22 cellular contexts compared by ENCODE assay signal in the genomic region with DNA sequence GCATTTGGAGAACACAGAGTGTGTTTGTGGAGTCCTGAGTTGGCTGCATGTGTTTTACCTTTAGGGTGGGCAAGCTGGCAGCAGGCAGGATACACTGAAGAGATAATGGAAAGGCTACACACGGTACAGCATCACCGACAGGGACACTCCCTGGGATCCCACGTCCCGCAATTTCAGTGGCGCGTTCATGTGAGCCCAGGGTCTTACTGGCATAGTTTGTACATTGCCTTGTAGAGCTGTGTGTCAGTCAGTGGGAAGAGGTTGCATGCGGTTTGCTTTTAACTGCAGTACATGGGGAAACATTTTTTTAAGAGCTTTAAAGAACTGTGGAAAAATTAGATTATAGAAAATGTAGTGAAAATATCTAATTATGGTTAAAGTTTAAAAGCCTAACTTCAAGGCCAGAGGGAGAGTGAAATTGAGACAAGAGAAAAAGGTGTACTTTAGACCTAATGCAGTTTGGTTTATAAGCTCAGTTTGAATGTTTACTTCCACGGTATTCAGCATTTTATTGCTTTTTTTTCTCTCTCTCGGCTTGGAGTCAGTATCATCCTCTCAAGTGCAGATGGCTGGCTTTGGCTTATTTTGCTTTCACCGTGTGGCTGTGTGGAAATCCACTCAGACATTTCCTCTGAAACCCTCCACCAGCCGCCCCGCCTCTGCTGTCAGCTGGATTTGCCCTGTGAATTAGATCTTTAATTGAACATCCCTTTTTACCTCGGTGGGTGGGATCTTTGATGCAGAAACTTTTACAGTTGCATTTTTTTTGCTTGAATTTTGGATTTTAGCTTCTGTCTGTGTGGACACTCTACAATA.
"Had no signal": no experiment of that assay in that cellular context is flagged by ENCODE, and none has a peak within 500 bp of the region (broad histone marks: within the 10 kb centered on the region; RNA-seq: fewer than 3 reads in every experiment).

No MANE protein-coding gene starts in this region.

- ATAC-seq: activated CD4-positive, CD25-positive, alpha-beta regulatory T cell treated with anti-CD3 and anti-CD28 coated beads, Interleukin-2, amount 50 U/mL, for 24 hours; gastrocnemius medialis; heart left ventricle; pancreas; stimulated activated naive B cell treated with anti-CD40 and anti-IgM and Interleukin-4, amounts not matched to agents 10 μg/mL and 1 μg/mL and 100 μg/mL, for 72 hours had no signal

- H3K27ac Mint-ChIP-seq: activated CD4-positive, alpha-beta T cell treated with anti-CD3 and anti-CD28 coated beads, Interleukin-2, amount 10 ng/mL, durations not matched to agents 7 days and 5 days; immature natural killer cell; memory B cell; naive B cell; stimulated activated naive B cell treated with anti-CD40 and anti-IgM and Interleukin-4, amounts not matched to agents 10 μg/mL and 1 μg/mL and 100 μg/mL, for 72 hours had no signal

- H3K27me3 ChIP-seq: ascending aorta, gastrocnemius medialis, heart left ventricle, neural progenitor cell, pancreas had no signal

- H3K36me3 Mint-ChIP-seq: immature natural killer cell; memory B cell; naive B cell; neural progenitor cell; stimulated activated naive B cell treated with anti-CD40 and anti-IgM and Interleukin-4, amounts not matched to agents 10 μg/mL and 1 μg/mL and 100 μg/mL, for 72 hours had no signal

- H3K27ac ChIP-seq: ascending aorta, coronary artery, gastrocnemius medialis, heart left ventricle, neural progenitor cell, pancreas, thoracic aorta had no signal

- H3K4me2 ChIP-seq: neural progenitor cell had no signal

- H3K36me3 ChIP-seq: ascending aorta, gastrocnemius medialis, heart left ventricle, neural progenitor cell, pancreas, thoracic aorta had no signal

- H3K4me3 ChIP-seq: ascending aorta, coronary artery, gastrocnemius medialis, heart left ventricle, neural progenitor cell, pancreas, thoracic aorta had no signal

- DNase-seq: activated CD4-positive, alpha-beta T cell treated with anti-CD3 and anti-CD28 coated beads, Interleukin-2, amount 10 ng/mL, durations not matched to agents 7 days and 5 days; activated CD8-positive, alpha-beta memory T cell treated with anti-CD3 and anti-CD28 coated beads for 24 hours; activated CD8-positive, alpha-beta memory T cell treated with anti-CD3 and anti-CD28 coated beads, Interleukin-2, amount 50 U/mL, for 48 hours; activated effector memory CD4-positive, alpha-beta T cell treated with anti-CD3 and anti-CD28 coated beads, Interleukin-2, amount 50 U/mL, for 16 hours; activated naive CD4-positive, alpha-beta T cell treated with anti-CD3 and anti-CD28 coated beads, Interleukin-2, amount 50 U/mL, for 16 hours; activated T-cell treated with anti-CD3 and anti-CD28 coated beads, Interleukin-2, amount 50 U/mL, for 48 hours; gastrocnemius medialis; heart left ventricle; immature natural killer cell; kidney glomerular epithelial cell; naive B cell; pancreas; stimulated activated naive B cell treated with anti-CD40 and anti-IgM and Interleukin-4, amounts not matched to agents 10 μg/mL and 1 μg/mL and 100 μg/mL, for 72 hours; T-helper 1 cell; T-helper 9 cell had no signal

- H3K4me1 Mint-ChIP-seq: activated CD4-positive, alpha-beta T cell treated with anti-CD3 and anti-CD28 coated beads, Interleukin-2, amount 10 ng/mL, durations not matched to agents 7 days and 5 days; central memory CD8-positive, alpha-beta T cell; immature natural killer cell; memory B cell; naive B cell; stimulated activated naive B cell treated with anti-CD40 and anti-IgM and Interleukin-4, amounts not matched to agents 10 μg/mL and 1 μg/mL and 100 μg/mL, for 72 hours had no signal

- H3K4me1 ChIP-seq: ascending aorta, gastrocnemius medialis, heart left ventricle, neural progenitor cell, pancreas had no signal

- H3K27me3 Mint-ChIP-seq: activated CD4-positive, alpha-beta T cell treated with anti-CD3 and anti-CD28 coated beads, Interleukin-2, amount 10 ng/mL, durations not matched to agents 7 days and 5 days; central memory CD8-positive, alpha-beta T cell; memory B cell; naive B cell; stimulated activated naive B cell treated with anti-CD40 and anti-IgM and Interleukin-4, amounts not matched to agents 10 μg/mL and 1 μg/mL and 100 μg/mL, for 72 hours had no signal

- H3K4me3 Mint-ChIP-seq: activated CD4-positive, alpha-beta T cell treated with anti-CD3 and anti-CD28 coated beads, Interleukin-2, amount 10 ng/mL, durations not matched to agents 7 days and 5 days; central memory CD8-positive, alpha-beta T cell; immature natural killer cell; memory B cell; naive B cell; neural progenitor cell; stimulated activated naive B cell treated with anti-CD40 and anti-IgM and Interleukin-4, amounts not matched to agents 10 μg/mL and 1 μg/mL and 100 μg/mL, for 72 hours had no signal

- H2AFZ ChIP-seq: neural progenitor cell had no signal
